In genomic region chr9:115606851-115607250, GRCh38 we compare ENCODE assay signal across 27 cellular contexts.
"Had no signal": no experiment of that assay in that cellular context is flagged by ENCODE, and none has a peak within 500 bp of the region (broad histone marks: within the 10 kb centered on the region; RNA-seq: fewer than 3 reads in every experiment).

No MANE protein-coding gene starts in this region.

- DNase-seq: activated B cell treated with CpG ODN at 0.5 μM for 24 hours; activated CD4-positive, alpha-beta T cell treated with anti-CD3 and anti-CD28 coated beads for 36 hours; activated CD4-positive, alpha-beta T cell treated with anti-CD3 and anti-CD28 coated beads, Interleukin-2, amount 50 U/mL, for 4 hours; activated CD8-positive, alpha-beta memory T cell treated with anti-CD3 and anti-CD28 coated beads for 24 hours; activated CD8-positive, alpha-beta memory T cell treated with anti-CD3 and anti-CD28 coated beads, Interleukin-2, amount 50 U/mL, for 4 hours; activated naive CD4-positive, alpha-beta T cell treated with Interleukin-2 at 50 U/mL for 16 hours; activated naive CD8-positive, alpha-beta T cell treated with anti-CD3 and anti-CD28 coated beads for 36 hours; activated T-cell treated with anti-CD3 and anti-CD28 coated beads, Interleukin-2, amount 50 U/mL, for 4 hours; amygdala; effector CD4-positive, alpha-beta T cell; heart left ventricle; kidney; lower lobe of right lung; naive thymus-derived CD8-positive, alpha-beta T cell; right lobe of liver; small intestine; stimulated activated CD4-positive, alpha-beta T cell treated with anti-CD3 and anti-CD28 coated beads, Interleukin-2, amount 100 ng/mL, for 24 hours; stomach; T1000; transverse colon; uterus had no signal

- H3K27me3 ChIP-seq: cardiac muscle cell, heart left ventricle, neural progenitor cell, right lobe of liver, stomach, transverse colon, uterus had no signal

- H3K27ac Mint-ChIP-seq: activated B cell treated with CpG ODN at 0.5 μM for 24 hours; activated CD4-positive, alpha-beta T cell treated with anti-CD3 and anti-CD28 coated beads for 36 hours; activated naive CD8-positive, alpha-beta T cell treated with anti-CD3 and anti-CD28 coated beads for 36 hours; dendritic cell treated with granulocyte-macrophage colony-stimulating factor and Interleukin-4, amounts not matched to agents 40 ng/mL and 50 ng/mL, for 4 days; naive thymus-derived CD8-positive, alpha-beta T cell; neural progenitor cell; stimulated activated effector memory CD8-positive, alpha-beta T cell treated with anti-CD3 and anti-CD28 coated beads, Interleukin-12 subunit alpha, Interleukin-12 subunit beta, amount 100 ng/mL, for 72 hours; T-helper 1 cell treated with Interleukin-12 subunit alpha and Interleukin-12 subunit beta and Interleukin-4 antibody, amounts not matched to agents 30 μg/mL and 1 μg/mL, for 36 hours had no signal

- H2AFZ ChIP-seq: neural progenitor cell had no signal

- H3K36me3 ChIP-seq: cardiac muscle cell, heart left ventricle, lower lobe of right lung, neural progenitor cell, right lobe of liver, stomach, transverse colon, uterus had no signal

- H3K4me1 ChIP-seq: heart left ventricle, lower lobe of right lung, neural progenitor cell, right lobe of liver, stomach, transverse colon, uterus had no signal

- H3K4me2 ChIP-seq: neural progenitor cell had no signal

- H3K9me3 Mint-ChIP-seq: activated B cell treated with CpG ODN at 0.5 μM for 24 hours; activated naive CD8-positive, alpha-beta T cell treated with anti-CD3 and anti-CD28 coated beads for 36 hours; activated T-cell treated with anti-CD3 and anti-CD28 coated beads, Interleukin-2, amount 50 U/mL, for 4 hours; dendritic cell treated with granulocyte-macrophage colony-stimulating factor and Interleukin-4, amounts not matched to agents 40 ng/mL and 50 ng/mL, for 4 days; neural progenitor cell; stimulated activated effector memory CD8-positive, alpha-beta T cell treated with anti-CD3 and anti-CD28 coated beads, Interleukin-12 subunit alpha, Interleukin-12 subunit beta, amount 100 ng/mL, for 72 hours; T-helper 1 cell treated with Interleukin-12 subunit alpha and Interleukin-12 subunit beta and Interleukin-4 antibody, amounts not matched to agents 30 μg/mL and 1 μg/mL, for 36 hours had no signal

- H3K4me1 Mint-ChIP-seq: activated B cell treated with CpG ODN at 0.5 μM for 24 hours; activated CD4-positive, alpha-beta T cell treated with anti-CD3 and anti-CD28 coated beads for 36 hours; activated naive CD8-positive, alpha-beta T cell treated with anti-CD3 and anti-CD28 coated beads for 36 hours; naive thymus-derived CD8-positive, alpha-beta T cell; neural progenitor cell; stimulated activated effector memory CD8-positive, alpha-beta T cell treated with anti-CD3 and anti-CD28 coated beads, Interleukin-12 subunit alpha, Interleukin-12 subunit beta, amount 100 ng/mL, for 72 hours had no signal

- H3K9ac ChIP-seq: neural progenitor cell had no signal

- H3K27ac ChIP-seq: cardiac muscle cell, heart left ventricle, lower lobe of right lung, neural progenitor cell, right lobe of liver, stomach, transverse colon, uterus had no signal

- H3K27me3 Mint-ChIP-seq: activated B cell treated with CpG ODN at 0.5 μM for 24 hours; activated CD4-positive, alpha-beta T cell treated with anti-CD3 and anti-CD28 coated beads for 36 hours; activated naive CD8-positive, alpha-beta T cell treated with anti-CD3 and anti-CD28 coated beads for 36 hours; dendritic cell treated with granulocyte-macrophage colony-stimulating factor and Interleukin-4, amounts not matched to agents 40 ng/mL and 50 ng/mL, for 4 days had no signal

- H3K9me3 ChIP-seq: lower lobe of right lung, right lobe of liver, stomach, transverse colon, uterus had no signal

- H3K4me3 Mint-ChIP-seq: activated B cell treated with CpG ODN at 0.5 μM for 24 hours; activated CD4-positive, alpha-beta T cell treated with anti-CD3 and anti-CD28 coated beads for 36 hours; activated naive CD8-positive, alpha-beta T cell treated with anti-CD3 and anti-CD28 coated beads for 36 hours; activated T-cell treated with anti-CD3 and anti-CD28 coated beads, Interleukin-2, amount 50 U/mL, for 4 hours; dendritic cell treated with granulocyte-macrophage colony-stimulating factor and Interleukin-4, amounts not matched to agents 40 ng/mL and 50 ng/mL, for 4 days; naive thymus-derived CD8-positive, alpha-beta T cell; neural progenitor cell; stimulated activated effector memory CD8-positive, alpha-beta T cell treated with anti-CD3 and anti-CD28 coated beads, Interleukin-12 subunit alpha, Interleukin-12 subunit beta, amount 100 ng/mL, for 72 hours; T-helper 1 cell treated with Interleukin-12 subunit alpha and Interleukin-12 subunit beta and Interleukin-4 antibody, amounts not matched to agents 30 μg/mL and 1 μg/mL, for 36 hours had no signal

- H3K36me3 Mint-ChIP-seq: activated naive CD8-positive, alpha-beta T cell treated with anti-CD3 and anti-CD28 coated beads for 36 hours; naive thymus-derived CD8-positive, alpha-beta T cell; neural progenitor cell; stimulated activated effector memory CD8-positive, alpha-beta T cell treated with anti-CD3 and anti-CD28 coated beads, Interleukin-12 subunit alpha, Interleukin-12 subunit beta, amount 100 ng/mL, for 72 hours had no signal

- H3K4me3 ChIP-seq: cardiac muscle cell, heart left ventricle, lower lobe of right lung, neural progenitor cell, right lobe of liver, stomach, transverse colon, uterus had no signal

- ATAC-seq: activated CD4-positive, alpha-beta T cell treated with anti-CD3 and anti-CD28 coated beads for 36 hours; activated T-cell treated with anti-CD3 and anti-CD28 coated beads, Interleukin-2, amount 50 U/mL, for 4 hours; heart left ventricle; left lobe of liver; lower lobe of right lung; naive thymus-derived CD8-positive, alpha-beta T cell; right lobe of liver; stimulated activated effector memory CD8-positive, alpha-beta T cell treated with anti-CD3 and anti-CD28 coated beads, Interleukin-12 subunit alpha, Interleukin-12 subunit beta, amount 100 ng/mL, for 72 hours had no signal
